ENCODE assay signal across 13 cellular contexts in genomic region chr1:183033205-183033604, GRCh38. TPM values are rescaled to one million over a fixed set of nuclear protein-coding genes. Genes with fewer than 3 reads are reported as not detected.
DNase-seq lines count a peak whose midpoint lies in the region; ATAC-seq, FAIRE-seq and TF ChIP-seq lines count a peak whose summit lies in the region.
"Had no signal": no experiment of that assay in that cellular context is flagged by ENCODE, and none has a peak within 500 bp of the region (broad histone marks: within the 10 kb centered on the region; RNA-seq: fewer than 3 reads in every experiment).

No MANE protein-coding gene starts in this region.

- peak in 1 of 7 experiments; percentile 21 for DNase-seq in CD8-positive, alpha-beta T cell
- DNase-seq in GM18507 (ENCODE audit: extremely low spot score, insufficient read length, low read depth), result no peak
- DNase-seq in PC-3, result peak; percentile 59
- DNase-seq in epithelial cell of esophagus (ENCODE audit: low read depth), result peak; percentile 54
- DNase-seq in NOMO-1 treated with DMSO at 0.1 percent for 48 hours (lab: John Stamatoyannopoulos, UW; ENCODE audit: unreplicated experiment), result no peak
- no peak for DNase-seq in HuH-7.5 (ENCODE audit: low spot score)
- DNase-seq in WTC11 (ENCODE audit: low spot score), result no peak
- DNase-seq: activated gamma-delta T cell treated with Interleukin-2 at 50 U/mL for 16 hours, NCI-H1694 treated with DMSO at 0.1 percent for 48 hours, NCI-H524 treated with DMSO at 0.1 percent for 48 hours, SHP77 had no signal

- H3K4me1 ChIP-seq in CD8-positive, alpha-beta T cell (ENCODE audit: insufficient read depth, low read length), result peaks cover 12% of the 10 kb centered on the region
- H3K4me1 ChIP-seq in PC-3 (ENCODE audit: insufficient read depth, low read length), result peaks cover 47% of the 10 kb centered on the region

- TF ChIP-seq CTCF in CD8-positive, alpha-beta T cell (IDR thresholded peaks at IDR 0.05), result no peak
- TF ChIP-seq CTCF in PC-3 (conservative IDR thresholded peaks at IDR 0.05; ENCODE audit: low read depth, low read length) (no peak), epithelial cell of esophagus (IDR thresholded peaks at IDR 0.05; ENCODE audit: insufficient read depth, low read depth, low read length, missing control alignments) (no peak), WTC11 (IDR thresholded peaks at IDR 0.05) (no peak)

- H3K36me3 ChIP-seq in CD8-positive, alpha-beta T cell (ENCODE audit: insufficient read depth, low read length), result no peaks in the 10 kb centered on the region
- H3K36me3 ChIP-seq in PC-3 (ENCODE audit: low read depth, low read length), result no peaks in the 10 kb centered on the region

- no peak overlapping the region for H3K4me3 ChIP-seq in CD8-positive, alpha-beta T cell (ENCODE audit: low read depth, low read length)
- H3K4me3 ChIP-seq in PC-3 (ENCODE audit: low read length), result no peak overlapping the region
- no peak overlapping the region for H3K4me3 ChIP-seq in epithelial cell of esophagus (ENCODE audit: low read length)
- H3K4me3 ChIP-seq: skin epidermis had no signal

- FAIRE-seq in GM18507 (lab: Jason Lieb, UNC), result peak; percentile 61

- peaks cover 30% of the 10 kb centered on the region for H3K27me3 ChIP-seq in CD8-positive, alpha-beta T cell (ENCODE audit: insufficient read depth, low read length)
- H3K27me3 ChIP-seq in PC-3 (ENCODE audit: low read length), result no peaks in the 10 kb centered on the region

- no peaks in the 10 kb centered on the region for H3K9me3 ChIP-seq in CD8-positive, alpha-beta T cell (ENCODE audit: low read length)
- no peaks in the 10 kb centered on the region for H3K9me3 ChIP-seq in PC-3 (ENCODE audit: low read length)

- no peak overlapping the region for H3K4me3 Mint-ChIP-seq in CD8-positive, alpha-beta T cell
- H3K4me3 Mint-ChIP-seq in WTC11, result no peak overlapping the region

- H2AFZ ChIP-seq in PC-3 (ENCODE audit: low read length), result no peak overlapping the region

- H3K79me2 ChIP-seq in PC-3 (ENCODE audit: low read length), result peaks cover 93% of the 10 kb centered on the region

- peaks cover 64% of the 10 kb centered on the region for H3K27me3 Mint-ChIP-seq in CD8-positive, alpha-beta T cell (ENCODE audit: low read depth)
- H3K27me3 Mint-ChIP-seq in WTC11 (ENCODE audit: low read depth), result peaks cover 30% of the 10 kb centered on the region

- peaks cover 4% of the 10 kb centered on the region for H3F3A ChIP-seq in PC-3 (ENCODE audit: low read length, unreplicated experiment)

- BruUV-seq in PC-3 (replicated peaks; lab: Mats Ljungman, UMichigan), result no TSS peak

- no peak overlapping the region for H3K27ac ChIP-seq in CD8-positive, alpha-beta T cell (ENCODE audit: low read depth, low read length)
- H3K27ac ChIP-seq in PC-3 (ENCODE audit: low read length), result peak overlapping the region; percentile 36; the same call in 1 of the 2 replicates
- H3K27ac ChIP-seq: skin epidermis had no signal

- ATAC-seq in CD8-positive, alpha-beta T cell, result no peak
- ATAC-seq in PC-3 (no peak), HG03159 (IDR thresholded peaks at IDR 0.05; ENCODE audit: unreplicated experiment) (no peak), WTC11 (no peak)

- H3K4me2 ChIP-seq in PC-3 (ENCODE audit: low read length), result peak overlapping the region; percentile 41; the same call in 1 of the 2 replicates

- intact Hi-C loops in CD8-positive, alpha-beta T cell (cut with DNase I, micrococcal nuclease), result no loop called here
- intact Hi-C loops in PC-3 (cut with micrococcal nuclease), result no loop called here

- no peaks in the 10 kb centered on the region for H3K9me2 ChIP-seq in PC-3 (replicated peaks; ENCODE audit: low read length)

- CTCF ChIA-PET in CD8-positive, alpha-beta T cell (lab: Charles Lee), result interaction anchor here (0.6 kb wide), 1 partner anchor 32 kb away, joined by 3 read pairs; no protein-coding TSS in a partner anchor
- CTCF ChIA-PET in PC-3 (lab: Charles Lee), result no interaction called here
- CTCF ChIA-PET in WTC11 (lab: Charles Lee), result no interaction called here

- peak overlapping the region; percentile 32 for H3K27ac Mint-ChIP-seq in CD8-positive, alpha-beta T cell
- no peak overlapping the region for H3K27ac Mint-ChIP-seq in WTC11

- peaks cover 17% of the 10 kb centered on the region for H3K4me1 Mint-ChIP-seq in CD8-positive, alpha-beta T cell (ENCODE audit: low read depth)
- H3K4me1 Mint-ChIP-seq in WTC11, result peaks cover 61% of the 10 kb centered on the region

- no peaks in the 10 kb centered on the region for H3K36me3 Mint-ChIP-seq in CD8-positive, alpha-beta T cell
- no peaks in the 10 kb centered on the region for H3K36me3 Mint-ChIP-seq in WTC11

- POLR2A ChIA-PET in CD8-positive, alpha-beta T cell (lab: Charles Lee), result no interaction called here
- POLR2A ChIA-PET in PC-3 (lab: Charles Lee; ENCODE audit: unreplicated experiment), result interaction anchor here (0.7 kb wide), 1 partner anchor 35 kb away, joined by 4 read pairs; no protein-coding TSS in a partner anchor
- POLR2A ChIA-PET in WTC11 (lab: Charles Lee), result no interaction called here

- H4K20me1 ChIP-seq in PC-3 (ENCODE audit: low read length), result 0 out of 2 replicates have a peak, but pooled peaks cover 3% of the 10 kb centered on the region

- no peak overlapping the region for H3K9ac ChIP-seq in PC-3 (ENCODE audit: low read length)

- no peaks in the 10 kb centered on the region for H3K9me3 Mint-ChIP-seq in CD8-positive, alpha-beta T cell
- no peaks in the 10 kb centered on the region for H3K9me3 Mint-ChIP-seq in WTC11

TF ChIP-seq in WTC11, 78 proteins besides CTCF, POLR2A, EP300 and RAD21:
- TF ChIP-seq MYBL2 (CRISPR knock-in tag; IDR thresholded peaks at IDR 0.05), result no peak
- TF ChIP-seq JUN (CRISPR knock-in tag; IDR thresholded peaks at IDR 0.05), result no peak
- no peak for TF ChIP-seq HMGA2 (CRISPR knock-in tag; IDR thresholded peaks at IDR 0.05)

RNA-seq across cellular contexts. Expression of gene LAMC1, which starts 10.0 kb away (rescaled TPM):
- total RNA-seq in CD8-positive, alpha-beta T cell, result under 1 TPM in 1 of 2 experiments, not detected in 1; 0.50 TPM
- 71.5 TPM in 2 replicates for total RNA-seq in PC-3 (2014; rRNA removed)
- 133 to 162 TPM (median 135 TPM) in 3 replicates for total RNA-seq in WTC11 (2021)

Comparison
In these comparisons a context has a peak if more than half of its experiments do, and no peak if none do; other contexts are left out.
1. DNase-seq: peak in PC-3 (single experiment) and epithelial cell of esophagus (single experiment); none in GM18507 (single experiment), NOMO-1 treated with DMSO at 0.1 percent for 48 hours (single experiment), HuH-7.5 (single experiment) and WTC11 (single experiment).
2. RNA of gene LAMC1, which starts 10.0 kb away (total RNA-seq): 133 to 162 TPM in WTC11 and 71.5 TPM in PC-3; 0.50 TPM in CD8-positive, alpha-beta T cell; every median in the first group is over 10 times any median in the second.